ENCODE assay signal across 16 cellular contexts in the genomic region with DNA sequence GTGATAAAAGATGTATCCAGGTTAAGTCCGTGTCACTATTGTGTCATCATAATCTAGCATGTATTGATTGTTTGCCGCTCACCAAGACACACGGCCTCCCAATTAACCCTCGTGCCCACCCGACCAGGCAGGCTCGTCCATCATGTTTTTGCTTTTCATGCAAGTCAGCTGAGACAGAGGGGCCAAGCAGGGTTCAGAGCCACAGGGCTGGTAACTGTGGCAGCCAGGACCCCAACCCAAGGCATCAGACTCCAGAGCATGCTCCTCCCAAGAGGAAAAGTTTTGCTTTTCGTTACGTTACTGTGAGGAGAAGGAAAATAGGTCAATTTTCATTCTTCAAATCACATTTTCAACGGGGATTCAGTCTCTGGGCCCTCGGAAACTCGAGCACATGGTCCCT.
DNase-seq lines count a peak whose midpoint lies in the region; ATAC-seq and TF ChIP-seq lines count a peak whose summit lies in the region.
"Had no signal": no experiment of that assay in that cellular context is flagged by ENCODE, and none has a peak within 500 bp of the region (broad histone marks: within the 10 kb centered on the region; RNA-seq: fewer than 3 reads in every experiment).

No MANE protein-coding gene starts in this region.

- H3K9me3 ChIP-seq in endodermal cell (ENCODE audit: control insufficient read depth, low read length) (no peaks in the 10 kb centered on the region), MG63 (no peaks in the 10 kb centered on the region)
- H3K9me3 ChIP-seq: Caco-2 had no signal

- H3K9me3 Mint-ChIP-seq in endodermal cell: no peaks in the 10 kb centered on the region
- no peaks in the 10 kb centered on the region for H3K9me3 Mint-ChIP-seq in neural crest cell
- H3K9me3 Mint-ChIP-seq in osteocyte (ENCODE audit: unreplicated experiment): no peaks in the 10 kb centered on the region
- no peaks in the 10 kb centered on the region for H3K9me3 Mint-ChIP-seq in WTC11
- H3K9me3 Mint-ChIP-seq: CD4-positive, alpha-beta memory T cell had no signal

- no peaks in the 10 kb centered on the region for H3K4me1 ChIP-seq in endodermal cell (ENCODE audit: control insufficient read depth, insufficient read depth, low read length)
- H3K4me1 ChIP-seq: Caco-2 had no signal

- TF ChIP-seq CTCF in endodermal cell (conservative IDR thresholded peaks at IDR 0.05): no peak
- no peak for TF ChIP-seq CTCF in neural crest cell (conservative IDR thresholded peaks at IDR 0.05)
- TF ChIP-seq CTCF in osteocyte (IDR thresholded peaks at IDR 0.05): no peak
- no peak for TF ChIP-seq CTCF in WTC11 (IDR thresholded peaks at IDR 0.05)

- H3K36me3 ChIP-seq in endodermal cell (ENCODE audit: control insufficient read depth, insufficient read depth, low read length) (no peaks in the 10 kb centered on the region), MG63 (no peaks in the 10 kb centered on the region)

- H3K27me3 ChIP-seq in endodermal cell (ENCODE audit: control insufficient read depth, insufficient read depth, low read length, poor library complexity, severe bottlenecking) (peaks cover 6% of the 10 kb centered on the region), MG63 (no peaks in the 10 kb centered on the region)

- H3K27me3 Mint-ChIP-seq in endodermal cell (ENCODE audit: insufficient read depth) (peaks cover 2% of the 10 kb centered on the region), neural crest cell (ENCODE audit: low read depth) (peaks cover 12% of the 10 kb centered on the region), osteocyte (ENCODE audit: unreplicated experiment) (no peaks in the 10 kb centered on the region), WTC11 (ENCODE audit: low read depth) (no peaks in the 10 kb centered on the region; the same call in 1 of the 2 replicates)

- H3K4me3 ChIP-seq in endodermal cell (ENCODE audit: low read length) (no peak overlapping the region), MG63 (no peak overlapping the region)

- CTCF ChIA-PET in WTC11 (lab: Charles Lee): no interaction called here

- WGBS in endodermal cell (ENCODE audit: insufficient coverage in 1 of 2, insufficient read length in 1 of 2), 2 experiments: 78 to 89% methylated on average over 6 to 11 of the region's 11 CpGs

- H3K4me1 Mint-ChIP-seq in endodermal cell: peaks cover 6% of the 10 kb centered on the region
- H3K4me1 Mint-ChIP-seq in neural crest cell: no peaks in the 10 kb centered on the region
- peaks cover 15% of the 10 kb centered on the region for H3K4me1 Mint-ChIP-seq in osteocyte (ENCODE audit: unreplicated experiment)
- H3K4me1 Mint-ChIP-seq in WTC11: peaks cover 30% of the 10 kb centered on the region
- H3K4me1 Mint-ChIP-seq: CD4-positive, alpha-beta memory T cell had no signal

- peak overlapping the region; percentile 59 for H3K27ac ChIP-seq in caudate nucleus (ENCODE audit: low read depth, low read length)
- no peak overlapping the region for H3K27ac ChIP-seq in endodermal cell (ENCODE audit: low read depth, low read length)

- no peak for ATAC-seq in WTC11
- no peak for ATAC-seq in GM18867 (IDR thresholded peaks at IDR 0.05; ENCODE audit: unreplicated experiment)

- DNase-seq in caudate nucleus (lab: John Stamatoyannopoulos, UW) (no peak), endodermal cell (peak; percentile 21), neural crest cell (ENCODE audit: low read depth, low spot score) (no peak), osteocyte (ENCODE audit: extremely low spot score, unreplicated experiment) (peak; percentile 27), WTC11 (ENCODE audit: low spot score) (no peak), MG63 (no peak), NCI-H510A treated with DMSO at 0.1 percent for 48 hours (lab: John Stamatoyannopoulos, UW) (no peak)
- DNase-seq: C1 segment of cervical spinal cord; Caco-2; CD4-positive, alpha-beta memory T cell; DMS153; DND-41; GOT3; H7; HCEC 1CT had no signal

- H3K36me3 Mint-ChIP-seq in endodermal cell (ENCODE audit: low read depth) (no peaks in the 10 kb centered on the region), neural crest cell (ENCODE audit: low read depth) (no peaks in the 10 kb centered on the region), osteocyte (ENCODE audit: unreplicated experiment) (peaks cover under 1% of the 10 kb centered on the region), WTC11 (no peaks in the 10 kb centered on the region)
- H3K36me3 Mint-ChIP-seq: CD4-positive, alpha-beta memory T cell had no signal

- H3K27ac Mint-ChIP-seq in endodermal cell (no peak overlapping the region), neural crest cell (ENCODE audit: unreplicated experiment) (peak overlapping the region; percentile 27), osteocyte (ENCODE audit: unreplicated experiment) (no peak overlapping the region), WTC11 (no peak overlapping the region)
- H3K27ac Mint-ChIP-seq: CD4-positive, alpha-beta memory T cell had no signal

- POLR2A ChIA-PET in WTC11 (lab: Charles Lee): no interaction called here

- no peak overlapping the region for H3K4me3 Mint-ChIP-seq in endodermal cell
- no peak overlapping the region for H3K4me3 Mint-ChIP-seq in neural crest cell
- no peak overlapping the region for H3K4me3 Mint-ChIP-seq in osteocyte (ENCODE audit: unreplicated experiment)
- no peak overlapping the region for H3K4me3 Mint-ChIP-seq in WTC11
- H3K4me3 Mint-ChIP-seq: CD4-positive, alpha-beta memory T cell had no signal

- no peak overlapping the region for H3K9ac ChIP-seq in endodermal cell (ENCODE audit: extremely low read depth, low read length, poor library complexity, severe bottlenecking)

TF ChIP-seq in WTC11, 78 proteins besides CTCF, POLR2A, EP300 and RAD21:
- TF ChIP-seq ZNF219 (CRISPR knock-in tag; IDR thresholded peaks at IDR 0.05; ENCODE audit: borderline replicate concordance) (no peak), ZNF232 (CRISPR knock-in tag; IDR thresholded peaks at IDR 0.05) (no peak)

Comparison
In these comparisons a context has a peak if more than half of its experiments do, and no peak if none do; other contexts are left out.
1. DNase-seq: peak in endodermal cell (single experiment) and osteocyte (single experiment); none in caudate nucleus (0 of 61), neural crest cell (single experiment), WTC11 (single experiment), MG63 (single experiment) and NCI-H510A treated with DMSO at 0.1 percent for 48 hours (single experiment).